8 cellular contexts compared by ENCODE assay signal in genomic region chr2:178523596-178524134, GRCh38. TPM values are rescaled to one million over a fixed set of nuclear protein-coding genes. Genes with fewer than 3 reads are reported as not detected.
DNase-seq lines count a peak whose midpoint lies in the region; ATAC-seq, FAIRE-seq and TF ChIP-seq lines count a peak whose summit lies in the region.

No MANE protein-coding gene starts in this region.

- peaks cover 10% of the 10 kb centered on the region for H3K36me3 Mint-ChIP-seq in activated naive CD4-positive, alpha-beta T cell treated with anti-CD3 and anti-CD28 coated beads, Interleukin-2, amount 10 ng/mL, durations not matched to agents 7 days and 5 days

- H3K4me1 Mint-ChIP-seq in activated naive CD4-positive, alpha-beta T cell treated with anti-CD3 and anti-CD28 coated beads, Interleukin-2, amount 10 ng/mL, durations not matched to agents 7 days and 5 days: peaks cover 37% of the 10 kb centered on the region

- H3K4me3 ChIP-seq in fibroblast of lung (replicated peaks in 1 of 4; ENCODE audit: control extremely low read depth in 1 of 4, insufficient read depth in 1 of 4, low read depth in 3 of 4, low read length in 4 of 4) (peak overlapping the region; percentile 63 to 90 (median 76)), pancreas (peak overlapping the region; percentile 37 to 70 (median 48))

- TF ChIP-seq CTCF in fibroblast of lung (conservative IDR thresholded peaks at IDR 0.05 in 1 of 2, IDR thresholded peaks at IDR 0.05 in 1 of 2; ENCODE audit: low read depth in 1 of 2, low read length in 2 of 2) (no peak), pancreas (IDR thresholded peaks at IDR 0.05) (no peak)

- no peaks in the 10 kb centered on the region for H4K20me1 ChIP-seq in fibroblast of lung (ENCODE audit: control insufficient read depth, extremely low read depth, insufficient read depth, low read length)

- H3K79me2 ChIP-seq in fibroblast of lung (ENCODE audit: control insufficient read depth, insufficient read depth, low read length): peaks cover 17% of the 10 kb centered on the region

- H3K4me2 ChIP-seq in fibroblast of lung (ENCODE audit: extremely low read depth, insufficient read depth, low read length): peak overlapping the region; percentile 88

- intact Hi-C loops in pancreas (cut with DNase I): no loop called here

- H3K9me3 ChIP-seq in fibroblast of lung (ENCODE audit: control insufficient read depth, insufficient read depth, low read depth, low read length): no peaks in the 10 kb centered on the region
- H3K9me3 ChIP-seq in pancreas: no peaks in the 10 kb centered on the region

- peak overlapping the region; percentile 87 for H3K4me3 Mint-ChIP-seq in activated naive CD4-positive, alpha-beta T cell treated with anti-CD3 and anti-CD28 coated beads, Interleukin-2, amount 10 ng/mL, durations not matched to agents 7 days and 5 days

- H3K27me3 ChIP-seq in fibroblast of lung (ENCODE audit: control insufficient read depth, insufficient read depth, low read length) (no peaks in the 10 kb centered on the region), pancreas (no peaks in the 10 kb centered on the region)

- WGBS in pancreas, 2 donors: 31 to 46% methylated on average over 8 of the region's 8 CpGs

- no peak for FAIRE-seq in pancreas (lab: Jason Lieb, UNC)

- H3K27ac Mint-ChIP-seq in activated naive CD4-positive, alpha-beta T cell treated with anti-CD3 and anti-CD28 coated beads, Interleukin-2, amount 10 ng/mL, durations not matched to agents 7 days and 5 days: peak overlapping the region; percentile 82

- CTCF ChIA-PET in activated naive CD4-positive, alpha-beta T cell treated with anti-CD3 and anti-CD28 coated beads, Interleukin-2, amount 10 ng/mL, durations not matched to agents 7 days and 5 days (lab: Charles Lee): interaction anchor here (0.6 to 2.4 kb wide), 4 partner anchors 11 to 571 kb away, joined by 3 to 6 read pairs (median 4); partner anchors contain the start of gene PLEKHA3

- peak in 3 of 4 donors; percentile 15 to 48 (median 19) for ATAC-seq in pancreas

- H3K4me1 ChIP-seq in fibroblast of lung (ENCODE audit: control insufficient read depth, extremely low read depth, insufficient read depth, low read length): no peaks in the 10 kb centered on the region
- H3K4me1 ChIP-seq in pancreas: no peaks in the 10 kb centered on the region

- H3K36me3 ChIP-seq in fibroblast of lung (ENCODE audit: control insufficient read depth, insufficient read depth, low read length): peaks cover under 1% of the 10 kb centered on the region
- no peaks in the 10 kb centered on the region for H3K36me3 ChIP-seq in pancreas

- no peaks in the 10 kb centered on the region for H3K9me3 Mint-ChIP-seq in activated naive CD4-positive, alpha-beta T cell treated with anti-CD3 and anti-CD28 coated beads, Interleukin-2, amount 10 ng/mL, durations not matched to agents 7 days and 5 days

- peak overlapping the region; percentile 69 for H3K9ac ChIP-seq in fibroblast of lung (ENCODE audit: insufficient read depth, low read length)

- no peaks in the 10 kb centered on the region for H3K27me3 Mint-ChIP-seq in activated naive CD4-positive, alpha-beta T cell treated with anti-CD3 and anti-CD28 coated beads, Interleukin-2, amount 10 ng/mL, durations not matched to agents 7 days and 5 days

- H3K27ac ChIP-seq in fibroblast of lung (ENCODE audit: insufficient read depth, low read length): peak overlapping the region; percentile 79
- peak overlapping the region in 1 of 4 donors; percentile 57 for H3K27ac ChIP-seq in pancreas

- no peak for DNase-seq in activated naive CD4-positive, alpha-beta T cell treated with anti-CD3 and anti-CD28 coated beads, Interleukin-2, amount 10 ng/mL, durations not matched to agents 7 days and 5 days
- no peak for DNase-seq in activated naive CD4-positive, alpha-beta T cell treated with anti-CD3 and anti-CD28 coated beads, Interleukin-2, amount 50 U/mL, for 16 hours
- DNase-seq in RKO (ENCODE audit: low spot score) (peak; percentile 5), fibroblast of lung (ENCODE audit: low read depth in 2 of 2) (peak in 1 of 2 donors; percentile 3), pancreas (no peak), DMS153 treated with DMSO at 0.1 percent for 48 hours (lab: John Stamatoyannopoulos, UW; ENCODE audit: unreplicated experiment) (no peak), NCI-H1436 (lab: John Stamatoyannopoulos, UW) (no peak), NCI-H1092 treated with DMSO at 0.1 percent for 48 hours (lab: John Stamatoyannopoulos, UW) (no peak)

- H2AFZ ChIP-seq in fibroblast of lung (ENCODE audit: low read length): peak overlapping the region; percentile 89

RNA-seq across cellular contexts. Expression of gene PLEKHA3, which starts 43.4 kb away (rescaled TPM):
- total RNA-seq in fibroblast of lung: 5.9 and 6.2 TPM in 2 replicates
- 26.3 and 34.6 TPM in 2 replicates for polyA plus RNA-seq in fibroblast of lung
- polyA plus RNA-seq in fibroblast of lung (2012): 9.0 and 12.0 TPM in 2 replicates
- polyA minus RNA-seq in fibroblast of lung (ENCODE audit: low replicate concordance): 2.1 and 2.4 TPM in 2 replicates
- 10 to 100 TPM; 10.2 to 18.6 (median 11.9) TPM for total RNA-seq in pancreas
- 1 to 10 TPM; 1.2 to 2.5 TPM for polyA plus RNA-seq in pancreas

RNA-seq across cellular contexts. Expression of gene FKBP7, which starts 45.3 kb away (rescaled TPM):
- total RNA-seq in fibroblast of lung (47.5 and 54.3 TPM in 2 replicates), pancreas (1 to 10 TPM; 1.1 to 5.4 (median 2.1) TPM)
- polyA plus RNA-seq in fibroblast of lung (46.1 and 57.7 TPM in 2 replicates), pancreas (1 to 10 TPM; 2.7 to 4.5 TPM)
- polyA plus RNA-seq in fibroblast of lung (2012): 38.1 and 42.8 TPM in 2 replicates
- polyA minus RNA-seq in fibroblast of lung (ENCODE audit: low replicate concordance): 2.6 and 4.1 TPM in 2 replicates
